22 cellular contexts compared by ENCODE assay signal in genomic region chr7:74619235-74619860, GRCh38. TPM values are rescaled to one million over a fixed set of nuclear protein-coding genes. Genes with fewer than 3 reads are reported as not detected.
DNase-seq lines count a peak whose midpoint lies in the region; ATAC-seq and TF ChIP-seq lines count a peak whose summit lies in the region.
"Had no signal": no experiment of that assay in that cellular context is flagged by ENCODE, and none has a peak within 500 bp of the region (broad histone marks: within the 10 kb centered on the region; RNA-seq: fewer than 3 reads in every experiment).

No MANE protein-coding gene starts in this region.

- ATAC-seq in foreskin keratinocyte = no peak
- no peak for ATAC-seq in GM21360 (IDR thresholded peaks at IDR 0.05; ENCODE audit: unreplicated experiment)
- ATAC-seq: body of pancreas; CD8-positive, alpha-beta T cell; mucosa of descending colon; sciatic nerve had no signal

- H3K9ac ChIP-seq in HUES64 (ENCODE audit: low read depth, low read length) (0 out of 2 replicates have a peak overlapping the region, but pooled peaks have one; percentile 5), OCI-LY3 (ENCODE audit: low read length) (no peak overlapping the region; the same call in 1 of the 2 replicates)

- 83% methylated on average over 14 of the region's 14 CpGs for WGBS in HUES64

- H3K4me3 ChIP-seq in HUES64 (ENCODE audit: low read length) (no peak overlapping the region), OCI-LY3 (ENCODE audit: low read length) (no peak overlapping the region)
- H3K4me3 ChIP-seq: body of pancreas, esophagus muscularis mucosa, HAP-1, mucosa of descending colon, transverse colon had no signal

- H4K20me1 ChIP-seq in OCI-LY3 (ENCODE audit: insufficient read depth, low read length) = no peaks in the 10 kb centered on the region

- no peaks in the 10 kb centered on the region for H3K79me2 ChIP-seq in OCI-LY3 (ENCODE audit: low read length)

- H3K27ac Mint-ChIP-seq in nephron = peak overlapping the region; percentile 29 to 64 (median 51)
- H3K27ac Mint-ChIP-seq: activated naive CD8-positive, alpha-beta T cell treated with anti-CD3 and anti-CD28 coated beads, Interleukin-2, amount 10 ng/mL, durations not matched to agents 7 days and 5 days; CD8-positive, alpha-beta T cell had no signal

- TF ChIP-seq CTCF in OCI-LY3 (IDR thresholded peaks at IDR 0.05; ENCODE audit: low read depth, low read length) (no peak), nephron (IDR thresholded peaks at IDR 0.05; ENCODE audit: unreplicated experiment in 3 of 3) (no peak), foreskin keratinocyte (conservative IDR thresholded peaks at IDR 0.05) (no peak)

- no peak overlapping the region for H3K4me3 Mint-ChIP-seq in nephron
- H3K4me3 Mint-ChIP-seq: activated naive CD8-positive, alpha-beta T cell treated with anti-CD3 and anti-CD28 coated beads, Interleukin-2, amount 10 ng/mL, durations not matched to agents 7 days and 5 days; CD8-positive, alpha-beta T cell had no signal

- H3K36me3 ChIP-seq in HUES64 (ENCODE audit: insufficient read depth, low read length) (no peaks in the 10 kb centered on the region), OCI-LY3 (replicated peaks; ENCODE audit: low read depth, low read length) (no peaks in the 10 kb centered on the region)
- H3K36me3 ChIP-seq: esophagus muscularis mucosa, HAP-1, transverse colon had no signal

- H3K27me3 ChIP-seq in HUES64 (ENCODE audit: insufficient read depth, low read length) (no peaks in the 10 kb centered on the region), OCI-LY3 (ENCODE audit: low read depth, low read length) (no peaks in the 10 kb centered on the region), foreskin keratinocyte (no peaks in the 10 kb centered on the region)
- H3K27me3 ChIP-seq: body of pancreas, esophagus muscularis mucosa, transverse colon had no signal

- no peaks in the 10 kb centered on the region for H3K36me3 Mint-ChIP-seq in nephron (ENCODE audit: low read depth)
- H3K36me3 Mint-ChIP-seq: activated naive CD8-positive, alpha-beta T cell treated with anti-CD3 and anti-CD28 coated beads, Interleukin-2, amount 10 ng/mL, durations not matched to agents 7 days and 5 days; CD8-positive, alpha-beta T cell had no signal

- peaks cover 19% of the 10 kb centered on the region for H3K4me1 Mint-ChIP-seq in nephron

- H3K9me3 Mint-ChIP-seq in nephron = no peaks in the 10 kb centered on the region
- H3K9me3 Mint-ChIP-seq: activated naive CD8-positive, alpha-beta T cell treated with anti-CD3 and anti-CD28 coated beads, Interleukin-2, amount 10 ng/mL, durations not matched to agents 7 days and 5 days; CD8-positive, alpha-beta T cell had no signal

- peak overlapping the region; percentile 36; the same call in 1 of the 2 replicates for H2AFZ ChIP-seq in OCI-LY3 (ENCODE audit: low read depth, low read length)

- no peaks in the 10 kb centered on the region for H3K27me3 Mint-ChIP-seq in nephron (ENCODE audit: low read depth)
- H3K27me3 Mint-ChIP-seq: activated naive CD8-positive, alpha-beta T cell treated with anti-CD3 and anti-CD28 coated beads, Interleukin-2, amount 10 ng/mL, durations not matched to agents 7 days and 5 days had no signal

- no peaks in the 10 kb centered on the region for H3K9me3 ChIP-seq in HUES64 (ENCODE audit: insufficient read depth, low read depth, low read length)
- no peaks in the 10 kb centered on the region for H3K9me3 ChIP-seq in OCI-LY3 (ENCODE audit: insufficient read depth, low read length)
- H3K9me3 ChIP-seq: body of pancreas, esophagus muscularis mucosa, HAP-1, mucosa of descending colon, transverse colon had no signal

- no peak overlapping the region for H3K4me2 ChIP-seq in OCI-LY3 (ENCODE audit: low read length)

- peak; percentile 5 for DNase-seq in COR-L47 (lab: John Stamatoyannopoulos, UW)
- no peak for DNase-seq in foreskin keratinocyte
- no peak for DNase-seq in NCI-H1436 treated with DMSO at 0.1 percent for 48 hours (lab: John Stamatoyannopoulos, UW)
- no peak for DNase-seq in activated CD4-positive, alpha-beta T cell treated with anti-CD3 and anti-CD28 coated beads for 4 hours
- DNase-seq: activated CD4-positive, CD25-positive, alpha-beta regulatory T cell; activated naive CD8-positive, alpha-beta T cell treated with anti-CD3 and anti-CD28 coated beads, Interleukin-2, amount 10 ng/mL, durations not matched to agents 7 days and 5 days; body of pancreas; CD8-positive, alpha-beta T cell; Karpas-422; mucosa of descending colon; NCI-H1092 treated with DMSO at 0.1 percent for 48 hours; NCI-H226; occipital lobe; stimulated activated naive CD4-positive, alpha-beta T cell treated with Interleukin-2 at 50 U/mL for 16 hours; transverse colon had no signal

- H3K4me1 ChIP-seq in HUES64 (ENCODE audit: insufficient read depth, low read length) (peaks cover 12% of the 10 kb centered on the region), OCI-LY3 (ENCODE audit: low read length) (peaks cover 45% of the 10 kb centered on the region), foreskin keratinocyte (no peaks in the 10 kb centered on the region)
- H3K4me1 ChIP-seq: body of pancreas, HAP-1, transverse colon had no signal

- H3K27ac ChIP-seq in HUES64 (ENCODE audit: low read depth, low read length) (0 out of 2 replicates have a peak overlapping the region, but pooled peaks have one; percentile 19), OCI-LY3 (ENCODE audit: low read length) (0 out of 2 replicates have a peak overlapping the region, but pooled peaks have one; percentile 13), foreskin keratinocyte (no peak overlapping the region)
- H3K27ac ChIP-seq: body of pancreas, esophagus muscularis mucosa, transverse colon had no signal

RNA-seq across cellular contexts. Expression of gene GTF2I, which starts 38.2 kb away (rescaled TPM):
- polyA plus RNA-seq in HUES64 (2013, experiment 1 of 2) = 196 TPM
- 179 TPM for polyA plus RNA-seq in HUES64 (2013, experiment 2 of 2)
- 101 and 115 TPM in 2 replicates for total RNA-seq in foreskin keratinocyte
- polyA plus RNA-seq in foreskin keratinocyte = 16.5 and 17.0 TPM in 2 replicates
